30 cellular contexts compared by ENCODE assay signal in the genomic region with DNA sequence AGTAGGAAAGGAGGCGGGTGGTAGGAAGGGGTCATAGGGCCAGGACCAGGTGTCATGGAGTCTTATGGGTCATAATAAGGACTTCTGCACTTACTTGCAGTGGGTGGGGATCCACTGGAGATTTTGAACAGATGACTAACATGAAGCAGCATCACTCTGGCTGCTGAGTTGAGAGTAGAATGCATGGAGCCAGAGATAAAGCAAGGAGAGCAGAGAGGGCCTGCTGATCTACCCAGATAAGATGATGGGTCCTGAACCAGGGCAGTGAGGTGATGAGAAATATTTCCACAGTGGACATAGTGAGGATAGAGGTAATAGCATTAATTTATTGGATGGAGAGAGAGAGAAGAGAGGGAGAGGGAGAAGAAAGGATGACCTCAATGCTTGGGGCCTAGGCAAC. TPM values are rescaled to one million over a fixed set of nuclear protein-coding genes. Genes with fewer than 3 reads are reported as not detected.
DNase-seq lines count a peak whose midpoint lies in the region; ATAC-seq, FAIRE-seq and TF ChIP-seq lines count a peak whose summit lies in the region.
"Had no signal": no experiment of that assay in that cellular context is flagged by ENCODE, and none has a peak within 500 bp of the region (broad histone marks: within the 10 kb centered on the region; RNA-seq: fewer than 3 reads in every experiment).

No MANE protein-coding gene starts in this region.

- TF ChIP-seq RAD21 in K562 (CRISPR knock-in tag; conservative IDR thresholded peaks at IDR 0.05 in 1 of 2, IDR thresholded peaks at IDR 0.05 in 1 of 2) = no peak

- H3K9me1 ChIP-seq in K562 (ENCODE audit: control insufficient read depth, insufficient read depth, low read length) = peaks cover 3% of the 10 kb centered on the region

- no peaks in the 10 kb centered on the region for H3K79me2 ChIP-seq in K562 (ENCODE audit: control insufficient read depth, insufficient read depth, low read length)

- no peaks in the 10 kb centered on the region for H4K20me1 ChIP-seq in K562 (replicated peaks; ENCODE audit: control insufficient read depth, insufficient read depth, low read length)
- H4K20me1 ChIP-seq: BLaER1; BLaER1 treated with 17β-estradiol and CSF1 and Interleukin-3, amounts not matched to agents 10 nM and 100 nM had no signal

- no peak overlapping the region for H2AFZ ChIP-seq in K562 (ENCODE audit: low read depth, low read length)

- TF ChIP-seq POLR2A in K562 (conservative IDR thresholded peaks at IDR 0.05) (no peak), erythroblast (IDR thresholded peaks at IDR 0.05; ENCODE audit: low read length) (no peak)

- no peak overlapping the region for H3K9ac ChIP-seq in K562 (ENCODE audit: insufficient read depth in 1 of 2, low read depth in 2 of 2, low read length in 2 of 2)
- H3K9ac ChIP-seq: BLaER1; BLaER1 treated with 17β-estradiol and CSF1 and Interleukin-3, amounts not matched to agents 10 nM and 100 nM had no signal

- H3K4me2 ChIP-seq in K562 (ENCODE audit: insufficient read depth, low read length) = no peak overlapping the region
- H3K4me2 ChIP-seq: A549; BLaER1; BLaER1 treated with 17β-estradiol and CSF1 and Interleukin-3, amounts not matched to agents 10 nM and 100 nM had no signal

- H3K27me3 ChIP-seq in K562 (ENCODE audit: control insufficient read depth in 2 of 2, insufficient read depth in 2 of 2, low read length in 2 of 2) (no peaks in the 10 kb centered on the region), A673 (replicated peaks; ENCODE audit: insufficient read depth, low read depth, low read length, poor library complexity) (no peaks in the 10 kb centered on the region)
- H3K27me3 ChIP-seq: BE2C had no signal

- H3K4me1 ChIP-seq in K562 (replicated peaks in 1 of 2; ENCODE audit: control insufficient read depth in 2 of 2, insufficient read depth in 2 of 2, low read length in 2 of 2) = peaks cover 0 to 5% of the 10 kb centered on the region in 2 experiments; a peak in 2 of 5 replicates
- H3K4me1 ChIP-seq in A673 (ENCODE audit: insufficient read depth, low read length, poor library complexity, severe bottlenecking) = no peaks in the 10 kb centered on the region
- H3K4me1 ChIP-seq: A549, BE2C, BLaER1, Caco-2 had no signal

- peak; percentile 65 for ATAC-seq in K562
- ATAC-seq: A549; CD8-positive, alpha-beta T cell had no signal

- intact Hi-C loops in K562 (cut with micrococcal nuclease) = loop anchor here (10.0 kb wide), 1 partner anchor 106 kb away; no protein-coding TSS in a partner anchor
- intact Hi-C loops in A673 (cut with micrococcal nuclease; ENCODE audit: unreplicated experiment) = no loop called here

- FAIRE-seq in K562 (lab: Jason Lieb, UNC) = peak; percentile 52
- FAIRE-seq: A204.1, D721Med had no signal

- in situ Hi-C loops in K562 (cut with MboI) = no loop called here

- BruUV-seq in K562 (replicated peaks; lab: Mats Ljungman, UMichigan) (no TSS peak), A673 (replicated peaks; lab: Mats Ljungman, UMichigan) (no TSS peak)

- H3K4me3 ChIP-seq in K562 = no peak overlapping the region
- H3K4me3 ChIP-seq in A673 (ENCODE audit: low read depth, low read length, poor library complexity, severe bottlenecking) = no peak overlapping the region
- H3K4me3 ChIP-seq: A549; BLaER1; BLaER1 treated with 17β-estradiol and CSF1 and Interleukin-3, amounts not matched to agents 10 nM and 100 nM had no signal

- CTCF ChIA-PET in K562 (lab: Yijun Ruan, JAX; ENCODE audit: low intra/inter-chr PET ratio) = no interaction called here
- CTCF ChIA-PET in A673 (lab: Charles Lee) = no interaction called here

- DNase-seq in K562 (ENCODE audit: extremely low read depth in 1 of 4, low spot score in 3 of 4) = peak in 3 of 4 experiments; percentile 15 to 51 (median 25)
- DNase-seq in erythroblast (lab: John Stamatoyannopoulos, UW) = peak; percentile 16 to 53
- DNase-seq in A673 (ENCODE audit: low spot score) = no peak
- no peak for DNase-seq in COR-L47 (lab: John Stamatoyannopoulos, UW)
- DNase-seq: 8988T; ACHN; AML-193; BE2C; C1 segment of cervical spinal cord; Caco-2; Calu3; CD4-positive, alpha-beta memory T cell; CD4-positive, alpha-beta T cell; CD4-positive, CD25-positive, alpha-beta regulatory T cell; CD8-positive, alpha-beta memory T cell; CD8-positive, alpha-beta T cell; DMS 273 treated with DMSO at 0.1 percent for 48 hours; DMS153; DMS53; DMS79; DMS79 treated with DMSO at 0.1 percent for 48 hours; DND-41; EL had no signal

- TF ChIP-seq CTCF in K562 (IDR thresholded peaks at IDR 0.05 in 2 of 3, conservative IDR thresholded peaks at IDR 0.05 in 1 of 3; ENCODE audit: insufficient read depth in 2 of 3, low read depth in 1 of 3, low read length in 3 of 3) (no peak), A673 (conservative IDR thresholded peaks at IDR 0.05; ENCODE audit: low read depth, low read length) (no peak)

- no peak for TF ChIP-seq EP300 in K562 (IDR thresholded peaks at IDR 0.05; ENCODE audit: low read length)

- H3K27ac ChIP-seq in K562 (ENCODE audit: extremely low read depth, low read depth, low read length) (no peak overlapping the region), A673 (ENCODE audit: low read depth, low read length, poor library complexity, severe bottlenecking) (no peak overlapping the region)
- H3K27ac ChIP-seq: 22Rv1; A549; BLaER1; BLaER1 treated with 17β-estradiol and CSF1 and Interleukin-3, amounts not matched to agents 10 nM and 100 nM; C4-2B had no signal

- H3K36me3 ChIP-seq in K562 (ENCODE audit: control insufficient read depth, insufficient read depth, low read length) (peaks cover 74% of the 10 kb centered on the region), A673 (ENCODE audit: insufficient read depth, low read length, poor library complexity, severe bottlenecking) (no peaks in the 10 kb centered on the region)
- H3K36me3 ChIP-seq: BE2C; BLaER1; BLaER1 treated with 17β-estradiol and CSF1 and Interleukin-3, amounts not matched to agents 10 nM and 100 nM had no signal

- POLR2A ChIA-PET in K562 (lab: Yijun Ruan, JAX) = interaction anchor here (0.6 kb wide), 1 partner anchor 18 kb away, joined by 3 read pairs; no protein-coding TSS in a partner anchor
- POLR2A ChIA-PET in A673 (lab: Charles Lee; ENCODE audit: low non-redundant PET) = no interaction called here

- WGBS in K562 (ENCODE audit: insufficient coverage, low coverage, missing lambda C conversion rate) = 71% methylated on average over 1 of the region's 1 CpG

- H3K9me3 ChIP-seq in K562 (replicated peaks; ENCODE audit: control insufficient read depth, insufficient read depth, low read depth, low read length) (no peaks in the 10 kb centered on the region), A673 (ENCODE audit: low read depth, low read length, poor library complexity, severe bottlenecking) (no peaks in the 10 kb centered on the region)
- H3K9me3 ChIP-seq: A549, BE2C, BLaER1, Caco-2 had no signal

TF ChIP-seq in K562, 482 proteins besides CTCF, POLR2A, EP300 and RAD21 (continues in another document):
- TF ChIP-seq TCF3 (CRISPR knock-in tag; IDR thresholded peaks at IDR 0.05) (peak; percentile 31; the same call in 1 of the 2 replicates), DPF2 (IDR thresholded peaks at IDR 0.05) (peak; percentile 34; the same call in 1 of the 2 replicates), NFIC (IDR thresholded peaks at IDR 0.05) (0 out of 2 replicates have a peak, but pooled peaks have one; percentile 9), FOSL1 (tag; conservative IDR thresholded peaks at IDR 0.05) (peak; percentile 51; the same call in 1 of the 2 replicates), RB1 (IDR thresholded peaks at IDR 0.05; ENCODE audit: low read depth) (no peak), CBFA2T2 (conservative IDR thresholded peaks at IDR 0.05) (peak; percentile 64), ARID1B (IDR thresholded peaks at IDR 0.05) (peak; percentile 66)
- TF ChIP-seq, protein P1, sequence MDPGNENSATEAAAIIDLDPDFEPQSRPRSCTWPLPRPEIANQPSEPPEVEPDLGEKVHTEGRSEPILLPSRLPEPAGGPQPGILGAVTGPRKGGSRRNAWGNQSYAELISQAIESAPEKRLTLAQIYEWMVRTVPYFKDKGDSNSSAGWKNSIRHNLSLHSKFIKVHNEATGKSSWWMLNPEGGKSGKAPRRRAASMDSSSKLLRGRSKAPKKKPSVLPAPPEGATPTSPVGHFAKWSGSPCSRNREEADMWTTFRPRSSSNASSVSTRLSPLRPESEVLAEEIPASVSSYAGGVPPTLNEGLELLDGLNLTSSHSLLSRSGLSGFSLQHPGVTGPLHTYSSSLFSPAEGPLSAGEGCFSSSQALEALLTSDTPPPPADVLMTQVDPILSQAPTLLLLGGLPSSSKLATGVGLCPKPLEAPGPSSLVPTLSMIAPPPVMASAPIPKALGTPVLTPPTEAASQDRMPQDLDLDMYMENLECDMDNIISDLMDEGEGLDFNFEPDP (CRISPR knock-in tag; IDR thresholded peaks at IDR 0.05) = no peak

RNA-seq across cellular contexts. Expression of a gene that starts 48.0 kb away (rescaled TPM):
- 8.4 and 10.2 TPM in 2 replicates for total RNA-seq in K562 (2011; cell fraction: chromatin; rRNA removed; ENCODE audit: low replicate concordance)
- total RNA-seq in K562 (2011; cell fraction: nucleolus; rRNA removed) = 10.5 and 11.3 TPM in 2 replicates
- total RNA-seq in K562 (2011; cell fraction: nucleoplasm; rRNA removed) = 13.2 and 18.2 TPM in 2 replicates
- total RNA-seq in K562 (2014; rRNA removed) (49.4 and 51.3 TPM in 2 replicates), K562 (2014; rRNA removed; fragmentation: Illumina TruSeq; extraction: Trizol) (66.9 and 71.1 TPM in 2 replicates), K562 (2015; rRNA removed; fragmentation: Illumina TruSeq; extraction: Trizol) (50.5 and 53.4 TPM in 2 replicates), K562 (2021) (64.8 and 70.1 TPM in 2 replicates), A673 (2021) (40.2 and 51.2 TPM in 2 replicates)
- polyA plus RNA-seq in K562 (2011; rRNA removed) (53.8 and 70.5 TPM in 2 replicates), K562 (2014; fragmentation: Illumina TruSeq; extraction: Trizol) (71.0 and 72.3 TPM in 2 replicates), K562 (2014; fragmentation: Nextera tagmentation; extraction: Ambion mirVana) (10 to 100 TPM; 22.9 to 26.8 TPM), K562 (2014; rRNA removed) (71.9 and 81.5 TPM in 2 replicates)
- 24.6 and 35.4 TPM in 2 replicates for polyA plus RNA-seq in K562 (2011; cell fraction: cytosol; rRNA removed)
- 12.7 and 17.6 TPM in 2 replicates for polyA plus RNA-seq in K562 (2011; cell fraction: nucleus; rRNA removed)
- polyA plus RNA-seq in K562 (2012) = 37.4 and 67.9 TPM in 2 replicates
- 52.3 and 64.9 TPM in 2 replicates for polyA minus RNA-seq in K562 (2011; rRNA and poly(A)+ RNA removed)
- polyA minus RNA-seq in K562 (2011; cell fraction: cytosol; rRNA and poly(A)+ RNA removed) = 13.9 and 27.8 TPM in 2 replicates
- polyA minus RNA-seq in K562 (2011; cell fraction: nucleus; rRNA and poly(A)+ RNA removed) = 4.7 and 8.8 TPM in 2 replicates

Comparison
In these comparisons a context has a peak if more than half of its experiments do, and no peak if none do; other contexts are left out.
1. DNase-seq: peak in K562 (3 of 4) and erythroblast (2 of 2); none in A673 (single experiment) and COR-L47 (single experiment).